In the genomic region with DNA sequence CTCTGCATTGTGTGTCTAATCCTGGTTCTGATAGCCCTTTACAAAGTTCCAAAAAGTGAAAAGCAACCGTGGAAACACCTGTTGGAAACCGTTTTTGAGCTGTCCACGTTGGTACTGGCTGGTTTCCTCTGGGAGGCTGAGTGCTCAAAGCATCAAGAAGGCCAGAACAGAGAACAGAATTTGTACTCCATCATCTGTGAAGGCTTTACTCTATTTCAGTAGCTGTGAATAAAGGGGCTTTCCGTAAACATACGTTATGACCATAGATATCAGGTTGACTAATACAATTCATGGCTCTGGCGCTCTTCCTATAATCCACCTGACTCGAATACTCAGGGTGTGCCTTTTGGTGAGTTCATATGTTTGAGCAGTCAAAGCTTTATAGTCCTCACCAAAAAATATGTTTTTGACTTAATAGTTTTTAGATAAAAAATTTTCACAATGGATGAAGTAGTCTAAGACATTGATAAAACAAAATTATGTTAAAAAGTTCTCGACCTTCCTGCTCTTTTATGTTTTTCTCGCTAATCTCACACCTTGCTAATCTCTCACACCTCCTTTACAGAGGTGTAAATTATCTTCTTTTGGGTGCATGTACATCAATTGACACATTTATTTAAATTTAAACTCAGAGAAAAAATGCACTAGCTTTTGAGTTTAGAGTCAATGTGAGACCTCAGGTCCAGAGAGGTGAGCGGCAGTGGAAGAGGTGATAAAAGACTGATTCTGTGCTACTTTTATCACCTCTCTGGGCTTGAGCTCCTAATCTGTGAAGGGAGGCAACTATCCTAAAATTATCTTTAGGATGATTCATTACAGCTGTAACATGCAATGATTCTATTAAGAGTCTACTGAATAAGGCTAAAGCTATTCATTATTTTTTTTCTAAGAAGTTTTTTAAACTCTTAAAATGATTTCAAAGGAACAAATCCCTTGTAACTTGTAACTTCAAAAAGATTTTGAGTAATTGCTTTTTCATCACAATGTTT, we compare ENCODE assay signal across 14 cellular contexts.
DNase-seq lines count a peak whose midpoint lies in the region; ATAC-seq, FAIRE-seq and TF ChIP-seq lines count a peak whose summit lies in the region.
"Had no signal": no experiment of that assay in that cellular context is flagged by ENCODE, and none has a peak within 500 bp of the region (broad histone marks: within the 10 kb centered on the region; RNA-seq: fewer than 3 reads in every experiment).

No MANE protein-coding gene starts in this region.

- H3K23ac ChIP-seq in H9 (ENCODE audit: insufficient read length, low read depth, low read length) = no peak overlapping the region

- peak; percentile 84 for FAIRE-seq in GM12892 (lab: Jason Lieb, UNC)
- FAIRE-seq: endothelial cell of umbilical vein, H1 had no signal

- H3K79me2 ChIP-seq in H9 (ENCODE audit: insufficient read depth, low read length) = no peaks in the 10 kb centered on the region

- no peak overlapping the region for H3T11ph ChIP-seq in H9 (ENCODE audit: low read length)

- no peak overlapping the region for H2BK120ac ChIP-seq in H9 (ENCODE audit: low read depth, low read length, poor library complexity, severe bottlenecking)

- no peak overlapping the region for H3K56ac ChIP-seq in H9 (ENCODE audit: insufficient read length, low read depth, low read length)

- H3K4me2 ChIP-seq in H9 (ENCODE audit: insufficient read depth, insufficient read length, low read length) = no peak overlapping the region

- peak; percentile 40 for ATAC-seq in GM19372 (IDR thresholded peaks at IDR 0.05; ENCODE audit: low read depth, unreplicated experiment)
- ATAC-seq in HG03280 (IDR thresholded peaks at IDR 0.05; ENCODE audit: unreplicated experiment) = peak; percentile 41
- ATAC-seq in central memory CD8-positive, alpha-beta T cell (replicated peaks; ENCODE audit: extremely low read depth, poor library complexity, severe bottlenecking) = peak; percentile 42

- no peak overlapping the region for H2BK20ac ChIP-seq in H9 (ENCODE audit: low read depth, low read length, poor library complexity, severe bottlenecking)

- H2BK5ac ChIP-seq in H9 (ENCODE audit: insufficient read length, low read length) = no peak overlapping the region

- no peaks in the 10 kb centered on the region for H3K36me3 Mint-ChIP-seq in central memory CD8-positive, alpha-beta T cell (ENCODE audit: insufficient read depth)
- 0 out of 7 replicates have a peak, but pooled peaks cover 0 to under 1% (median 0%) of the 10 kb centered on the region in 3 experiments for H3K36me3 Mint-ChIP-seq in H9 (ENCODE audit: insufficient read depth in 1 of 3, low read depth in 3 of 3)

- no peak overlapping the region for H3K27ac ChIP-seq in H9 (ENCODE audit: insufficient read length, low read depth, low read length)
- H3K27ac ChIP-seq: uterus had no signal

- no peak overlapping the region for H2BK12ac ChIP-seq in H9 (ENCODE audit: insufficient read length, low read depth, low read length)

- H3K27me3 Mint-ChIP-seq in central memory CD8-positive, alpha-beta T cell = no peaks in the 10 kb centered on the region
- H3K27me3 Mint-ChIP-seq in H9 (ENCODE audit: low read depth) = no peaks in the 10 kb centered on the region

- peaks cover 6% of the 10 kb centered on the region for H3K9me3 Mint-ChIP-seq in central memory CD8-positive, alpha-beta T cell
- H3K9me3 Mint-ChIP-seq in H9 = no peaks in the 10 kb centered on the region; a peak in 2 of 5 replicates

- no peak overlapping the region for H3K4ac ChIP-seq in H9 (ENCODE audit: low read depth, low read length)

- no peaks in the 10 kb centered on the region for H3K4me1 ChIP-seq in H9 (ENCODE audit: insufficient read depth, low read length)
- H3K4me1 ChIP-seq: uterus had no signal

- no peak overlapping the region for H3K9ac ChIP-seq in H9 (ENCODE audit: extremely low read depth, insufficient read length, low read length)

- H3K4me1 Mint-ChIP-seq in central memory CD8-positive, alpha-beta T cell = peaks cover 76% of the 10 kb centered on the region
- peaks cover 7% of the 10 kb centered on the region in 2 experiments for H3K4me1 Mint-ChIP-seq in H9

- DNase-seq in GM12892 (ENCODE audit: insufficient read length) (no peak), superior temporal gyrus (ENCODE audit: extremely low spot score) (no peak), NCI-H2171 (lab: John Stamatoyannopoulos, UW) (no peak), HuH-7 (ENCODE audit: low spot score) (no peak), H9 (no peak)
- no peak for DNase-seq in central memory CD8-positive, alpha-beta T cell (ENCODE audit: low spot score in 2 of 2)
- DNase-seq: DMS 273 treated with DMSO at 0.1 percent for 48 hours, KBM-7, NCI-H526 treated with DMSO at 0.1 percent for 48 hours, uterus had no signal

- no peak overlapping the region for H4K91ac ChIP-seq in H9 (ENCODE audit: insufficient read length, low read depth, low read length)

- H4K20me1 ChIP-seq in H9 (ENCODE audit: control insufficient read depth, insufficient read depth, insufficient read length) = no peaks in the 10 kb centered on the region

- TF ChIP-seq CTCF in H9 (conservative IDR thresholded peaks at IDR 0.05) = no peak

- no peaks in the 10 kb centered on the region for H3K9me3 ChIP-seq in H9 (ENCODE audit: control insufficient read depth, low read depth, low read length)
- H3K9me3 ChIP-seq: uterus had no signal

- no peaks in the 10 kb centered on the region for H3K79me1 ChIP-seq in H9 (ENCODE audit: insufficient read depth, low read depth, low read length, poor library complexity, severe bottlenecking)

- no peak overlapping the region for H3K18ac ChIP-seq in H9 (ENCODE audit: insufficient read length, low read depth, low read length)

- H2AK5ac ChIP-seq in H9 (ENCODE audit: insufficient read length, low read length) = no peak overlapping the region

- H3K4me3 Mint-ChIP-seq in central memory CD8-positive, alpha-beta T cell = peak overlapping the region; percentile 8
- H3K4me3 Mint-ChIP-seq in H9 = no peak overlapping the region

- H2BK15ac ChIP-seq in H9 (ENCODE audit: low read depth, low read length) = no peak overlapping the region

- no peak for TF ChIP-seq POLR2A in GM12892 (IDR thresholded peaks at IDR 0.05; ENCODE audit: low read depth, low read length)

- no peaks in the 10 kb centered on the region for H3K23me2 ChIP-seq in H9 (ENCODE audit: insufficient read length, low read depth, low read length, poor library complexity, severe bottlenecking)

- H3K27me3 ChIP-seq in H9 (ENCODE audit: insufficient read depth, low read length) = no peaks in the 10 kb centered on the region
- H3K27me3 ChIP-seq: uterus had no signal

- H2AFZ ChIP-seq in H9 (ENCODE audit: low read length) = no peak overlapping the region

- H3K27ac Mint-ChIP-seq in central memory CD8-positive, alpha-beta T cell (ENCODE audit: low read depth) = peak overlapping the region; percentile 93
- H3K27ac Mint-ChIP-seq in H9 = no peak overlapping the region

- no peak overlapping the region for H4K5ac ChIP-seq in H9 (ENCODE audit: insufficient read length, low read depth, low read length)

- no CpG with 5 or more reads among the region's 10 CpGs for WGBS in H9 (ENCODE audit: extremely low coverage, insufficient read length, low lambda C conversion rate)

- H3K14ac ChIP-seq in H9 (ENCODE audit: insufficient read depth, low read length) = no peak overlapping the region

- no peak overlapping the region for H4K8ac ChIP-seq in H9 (replicated peaks; ENCODE audit: insufficient read length, low read depth, low read length)
